ENCODE assay signal across 29 cellular contexts in the genomic region with DNA sequence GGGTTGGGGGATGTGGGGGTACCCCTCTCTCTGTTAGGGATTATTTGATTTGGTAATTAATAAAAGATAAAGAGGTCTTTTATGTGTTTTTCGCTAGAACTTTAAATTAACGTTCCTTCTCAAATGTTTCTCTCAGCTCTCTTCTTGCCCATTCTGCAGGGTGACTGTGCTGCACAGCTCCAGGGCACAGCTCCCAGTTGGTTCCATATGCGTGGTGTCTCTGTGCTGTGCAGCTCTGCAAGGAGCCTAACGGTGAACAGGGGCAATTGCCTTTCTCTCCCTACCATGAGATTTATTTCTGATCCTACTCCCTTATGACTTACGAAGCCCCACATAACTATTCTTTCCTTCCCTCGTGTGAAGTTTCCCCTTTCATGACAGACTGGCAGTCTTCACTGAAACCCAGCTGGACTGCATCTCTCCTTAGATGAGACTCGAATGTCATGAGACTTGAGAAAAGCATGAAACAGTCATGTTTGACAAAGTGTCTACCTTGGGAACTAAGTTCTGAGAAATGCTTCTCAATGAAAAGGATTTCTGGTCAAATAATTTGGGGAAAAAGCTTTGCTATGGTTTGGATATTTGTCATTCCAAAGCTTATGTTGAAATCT. TPM values are rescaled to one million over a fixed set of nuclear protein-coding genes. Genes with fewer than 3 reads are reported as not detected.
A peak's percentile ranks its signal among the peaks of the same experiment; 100 is the strongest.
DNase-seq lines count a peak whose midpoint lies in the region; ATAC-seq and TF ChIP-seq lines count a peak whose summit lies in the region.
"Had no signal": no experiment of that assay in that cellular context is flagged by ENCODE, and none has a peak within 500 bp of the region (broad histone marks: within the 10 kb centered on the region; RNA-seq: fewer than 3 reads in every experiment).

No MANE protein-coding gene starts in this region.

- no peak for ATAC-seq in GM23338
- no peak for ATAC-seq in activated CD8-positive, alpha-beta memory T cell treated with anti-CD3 and anti-CD28 coated beads, Interleukin-2, amount 10 ng/mL, durations not matched to agents 7 days and 5 days
- ATAC-seq: foreskin keratinocyte; K562; naive thymus-derived CD8-positive, alpha-beta T cell; Panc1; stimulated activated naive B cell treated with anti-CD40 and anti-IgM and Interleukin-4, amounts not matched to agents 10 μg/mL and 1 μg/mL and 100 μg/mL, for 72 hours had no signal

- intact Hi-C loops in esophagus squamous epithelium (cut with DNase I) = no loop called here

- H3K4me3 ChIP-seq in BLaER1 treated with 17β-estradiol and CSF1 and Interleukin-3, amounts not matched to agents 10 nM and 100 nM = no peak overlapping the region
- H3K4me3 ChIP-seq in GM23338 (no peak overlapping the region), Loucy (ENCODE audit: low read length, poor library complexity, severe bottlenecking) (no peak overlapping the region), neural progenitor cell (no peak overlapping the region), esophagus squamous epithelium (peak overlapping the region in 1 of 4 donors; percentile 13)
- H3K4me3 ChIP-seq: K562, lung had no signal

- DNase-seq in GM23338 (ENCODE audit: low spot score) = no peak
- DNase-seq in neural progenitor cell (ENCODE audit: low spot score) = no peak
- DNase-seq in activated CD8-positive, alpha-beta memory T cell treated with anti-CD3 and anti-CD28 coated beads, Interleukin-2, amount 10 ng/mL, durations not matched to agents 7 days and 5 days = no peak
- DNase-seq in esophagus squamous epithelium (lab: John Stamatoyannopoulos, UW) = no peak
- DNase-seq in activated T-cell treated with anti-CD3 and anti-CD28 coated beads, Interleukin-2, amount 50 U/mL, for 1 hour = no peak
- no peak for DNase-seq in stimulated activated CD4-positive, alpha-beta T cell treated with anti-CD3 and anti-CD28 coated beads, Interleukin-1b, Interleukin-23, amount 100 ng/mL, for 48 hours
- DNase-seq: activated CD4-positive, alpha-beta T cell treated with anti-CD3 and anti-CD28 coated beads, Interleukin-2, amount 50 U/mL, for 48 hours; activated CD4-positive, CD25-positive, alpha-beta regulatory T cell treated with anti-CD3 and anti-CD28 coated beads, Interleukin-2, amount 50 U/mL, for 72 hours; activated naive CD4-positive, alpha-beta T cell treated with Interleukin-2 at 50 U/mL for 16 hours; CD4-positive, alpha-beta T cell; foreskin keratinocyte; naive thymus-derived CD8-positive, alpha-beta T cell; NCI-H1436; NCI-H2081; NCI-H2227 treated with DMSO at 0.1 percent for 48 hours; NCI-H69; Right ventricle myocardium superior; stimulated activated naive B cell treated with anti-CD40 and anti-IgM and Interleukin-4, amounts not matched to agents 10 μg/mL and 1 μg/mL and 100 μg/mL, for 72 hours; substantia nigra; T-helper 2 cell had no signal

- H3K4me2 ChIP-seq in BLaER1 treated with 17β-estradiol and CSF1 and Interleukin-3, amounts not matched to agents 10 nM and 100 nM = peak overlapping the region; percentile 24 to 67 (median 45); a peak in 18 of 22 replicates
- H3K4me2 ChIP-seq in GM23338 (no peak overlapping the region), Loucy (ENCODE audit: low read depth, low read length, poor library complexity, severe bottlenecking) (no peak overlapping the region), neural progenitor cell (no peak overlapping the region)

- peaks cover 0 to 10% (median under 1%) of the 10 kb centered on the region in 11 experiments; a peak in 6 of 22 replicates for H3K9me3 ChIP-seq in BLaER1 treated with 17β-estradiol and CSF1 and Interleukin-3, amounts not matched to agents 10 nM and 100 nM (replicated peaks in 1 of 11)
- H3K9me3 ChIP-seq in Loucy (ENCODE audit: insufficient read depth, low read depth, low read length) = no peaks in the 10 kb centered on the region
- H3K9me3 ChIP-seq in neural progenitor cell (ENCODE audit: low read depth) = no peaks in the 10 kb centered on the region
- no peaks in the 10 kb centered on the region for H3K9me3 ChIP-seq in esophagus squamous epithelium

- H3K27ac Mint-ChIP-seq in GM23338 = no peak overlapping the region
- H3K27ac Mint-ChIP-seq in neural progenitor cell = peak overlapping the region; percentile 88
- no peak overlapping the region for H3K27ac Mint-ChIP-seq in activated CD8-positive, alpha-beta memory T cell treated with anti-CD3 and anti-CD28 coated beads, Interleukin-2, amount 10 ng/mL, durations not matched to agents 7 days and 5 days
- H3K27ac Mint-ChIP-seq: activated T-helper 1 cell treated with anti-CD3 and anti-CD28 coated beads, Interleukin-12 subunit alpha, Interleukin-12 subunit beta, Interleukin-2, Interleukin-4 antibody, amounts not matched to agents 30 ng/mL and 10 ng/mL and 1 ng/mL, durations not matched to agents 14 hours and 24 hours and 36 hours; CD4-positive, alpha-beta T cell; stimulated activated naive B cell treated with anti-CD40 and anti-IgM and Interleukin-4, amounts not matched to agents 10 μg/mL and 1 μg/mL and 100 μg/mL, for 72 hours; type B pancreatic cell had no signal

- H3K79me2 ChIP-seq in GM23338 (replicated peaks; ENCODE audit: insufficient read depth) (no peaks in the 10 kb centered on the region), Loucy (ENCODE audit: insufficient read depth, low read length) (no peaks in the 10 kb centered on the region), neural progenitor cell (ENCODE audit: low read depth) (no peaks in the 10 kb centered on the region)

- no peaks in the 10 kb centered on the region for H3K36me3 ChIP-seq in BLaER1 treated with 17β-estradiol and CSF1 and Interleukin-3, amounts not matched to agents 10 nM and 100 nM
- H3K36me3 ChIP-seq in GM23338 (ENCODE audit: insufficient read depth) (no peaks in the 10 kb centered on the region), Loucy (ENCODE audit: insufficient read depth, low read length) (no peaks in the 10 kb centered on the region), neural progenitor cell (no peaks in the 10 kb centered on the region), esophagus squamous epithelium (no peaks in the 10 kb centered on the region)

- 68 to 82% methylated on average over 7 of the region's 7 CpGs for WGBS in esophagus squamous epithelium, 2 donors

- H3K4me3 Mint-ChIP-seq in GM23338 (no peak overlapping the region), neural progenitor cell (no peak overlapping the region)
- no peak overlapping the region for H3K4me3 Mint-ChIP-seq in activated CD8-positive, alpha-beta memory T cell treated with anti-CD3 and anti-CD28 coated beads, Interleukin-2, amount 10 ng/mL, durations not matched to agents 7 days and 5 days
- H3K4me3 Mint-ChIP-seq: activated T-helper 1 cell treated with anti-CD3 and anti-CD28 coated beads, Interleukin-12 subunit alpha, Interleukin-12 subunit beta, Interleukin-2, Interleukin-4 antibody, amounts not matched to agents 30 ng/mL and 10 ng/mL and 1 ng/mL, durations not matched to agents 14 hours and 24 hours and 36 hours; CD4-positive, alpha-beta T cell; central memory CD8-positive, alpha-beta T cell; naive thymus-derived CD8-positive, alpha-beta T cell; stimulated activated naive B cell treated with anti-CD40 and anti-IgM and Interleukin-4, amounts not matched to agents 10 μg/mL and 1 μg/mL and 100 μg/mL, for 72 hours; type B pancreatic cell had no signal

- no peak overlapping the region for H3K9ac ChIP-seq in BLaER1 treated with 17β-estradiol and CSF1 and Interleukin-3, amounts not matched to agents 10 nM and 100 nM
- H3K9ac ChIP-seq in Loucy (ENCODE audit: low read depth, low read length, poor library complexity, severe bottlenecking) (no peak overlapping the region), neural progenitor cell (no peak overlapping the region)

- no peaks in the 10 kb centered on the region for H4K20me1 ChIP-seq in BLaER1 treated with 17β-estradiol and CSF1 and Interleukin-3, amounts not matched to agents 10 nM and 100 nM
- H4K20me1 ChIP-seq in GM23338 (replicated peaks; ENCODE audit: insufficient read depth) (no peaks in the 10 kb centered on the region), Loucy (ENCODE audit: insufficient read depth, low read length, poor library complexity, severe bottlenecking) (no peaks in the 10 kb centered on the region), neural progenitor cell (ENCODE audit: low read depth) (no peaks in the 10 kb centered on the region)

- H2AFZ ChIP-seq in GM23338 (peak overlapping the region; percentile 38; the same call in 1 of the 2 replicates), Loucy (ENCODE audit: low read length) (peak overlapping the region; percentile 35; the same call in 1 of the 2 replicates), neural progenitor cell (replicated peaks) (peak overlapping the region; percentile 81)

- H3K27me3 Mint-ChIP-seq in GM23338 (ENCODE audit: insufficient read depth, low read depth, poor library complexity) = peaks cover 10% of the 10 kb centered on the region
- peaks cover 8% of the 10 kb centered on the region for H3K27me3 Mint-ChIP-seq in neural progenitor cell (ENCODE audit: insufficient read depth, low read depth)
- peaks cover 6% of the 10 kb centered on the region for H3K27me3 Mint-ChIP-seq in activated CD8-positive, alpha-beta memory T cell treated with anti-CD3 and anti-CD28 coated beads, Interleukin-2, amount 10 ng/mL, durations not matched to agents 7 days and 5 days
- H3K27me3 Mint-ChIP-seq: CD4-positive, alpha-beta T cell; stimulated activated naive B cell treated with anti-CD40 and anti-IgM and Interleukin-4, amounts not matched to agents 10 μg/mL and 1 μg/mL and 100 μg/mL, for 72 hours; type B pancreatic cell had no signal

- H3K36me3 Mint-ChIP-seq in GM23338 (ENCODE audit: low read depth) (no peaks in the 10 kb centered on the region), neural progenitor cell (no peaks in the 10 kb centered on the region)
- H3K36me3 Mint-ChIP-seq in activated CD8-positive, alpha-beta memory T cell treated with anti-CD3 and anti-CD28 coated beads, Interleukin-2, amount 10 ng/mL, durations not matched to agents 7 days and 5 days = no peaks in the 10 kb centered on the region
- H3K36me3 Mint-ChIP-seq: naive thymus-derived CD8-positive, alpha-beta T cell; stimulated activated naive B cell treated with anti-CD40 and anti-IgM and Interleukin-4, amounts not matched to agents 10 μg/mL and 1 μg/mL and 100 μg/mL, for 72 hours; type B pancreatic cell had no signal

- no peak for TF ChIP-seq POLR2A in esophagus squamous epithelium (IDR thresholded peaks at IDR 0.05)

- TF ChIP-seq CTCF in GM23338 (conservative IDR thresholded peaks at IDR 0.05; ENCODE audit: low read depth in 2 of 2) (no peak), Loucy (conservative IDR thresholded peaks at IDR 0.05; ENCODE audit: low read length) (no peak), neural progenitor cell (IDR thresholded peaks at IDR 0.05) (no peak), esophagus squamous epithelium (IDR thresholded peaks at IDR 0.05) (no peak)

- H3F3A ChIP-seq in GM23338 (replicated peaks; ENCODE audit: low read depth) = no peaks in the 10 kb centered on the region
- peaks cover 5% of the 10 kb centered on the region; the same call in 1 of the 2 replicates for H3F3A ChIP-seq in Loucy (ENCODE audit: low read depth)
- H3F3A ChIP-seq in neural progenitor cell (ENCODE audit: low read depth) = no peaks in the 10 kb centered on the region

- CTCF ChIA-PET in activated CD8-positive, alpha-beta memory T cell treated with anti-CD3 and anti-CD28 coated beads, Interleukin-2, amount 10 ng/mL, durations not matched to agents 7 days and 5 days (lab: Charles Lee) = interaction anchor here (1.2 kb wide), 1 partner anchor 245 kb away, joined by 3 read pairs; no protein-coding TSS in a partner anchor

- H3K9me2 ChIP-seq in GM23338 (ENCODE audit: insufficient read depth) = 0 out of 2 replicates have a peak, but pooled peaks cover 2% of the 10 kb centered on the region
- no peaks in the 10 kb centered on the region for H3K9me2 ChIP-seq in Loucy (replicated peaks; ENCODE audit: low read depth, low read length)

- H3K4me1 Mint-ChIP-seq in GM23338 (peaks cover 22% of the 10 kb centered on the region), neural progenitor cell (peaks cover 44% of the 10 kb centered on the region)
- peaks cover 4% of the 10 kb centered on the region for H3K4me1 Mint-ChIP-seq in activated CD8-positive, alpha-beta memory T cell treated with anti-CD3 and anti-CD28 coated beads, Interleukin-2, amount 10 ng/mL, durations not matched to agents 7 days and 5 days
- H3K4me1 Mint-ChIP-seq: central memory CD8-positive, alpha-beta T cell; stimulated activated naive B cell treated with anti-CD40 and anti-IgM and Interleukin-4, amounts not matched to agents 10 μg/mL and 1 μg/mL and 100 μg/mL, for 72 hours had no signal

- peaks cover 5 to 30% (median 26%) of the 10 kb centered on the region in 10 experiments; a peak in 18 of 20 replicates for H3K4me1 ChIP-seq in BLaER1 treated with 17β-estradiol and CSF1 and Interleukin-3, amounts not matched to agents 10 nM and 100 nM
- H3K4me1 ChIP-seq in GM23338 (ENCODE audit: insufficient read depth) (0 out of 2 replicates have a peak, but pooled peaks cover 7% of the 10 kb centered on the region), Loucy (ENCODE audit: insufficient read depth, low read length, poor library complexity, severe bottlenecking) (peaks cover 53% of the 10 kb centered on the region), neural progenitor cell (peaks cover 45% of the 10 kb centered on the region), esophagus squamous epithelium (peaks cover 0 to 16% (median 3%) of the 10 kb centered on the region in 3 donors)
- H3K4me1 ChIP-seq: foreskin keratinocyte had no signal

- no peaks in the 10 kb centered on the region for H3K9me3 Mint-ChIP-seq in GM23338
- peaks cover 20% of the 10 kb centered on the region for H3K9me3 Mint-ChIP-seq in neural progenitor cell
- no peaks in the 10 kb centered on the region for H3K9me3 Mint-ChIP-seq in activated CD8-positive, alpha-beta memory T cell treated with anti-CD3 and anti-CD28 coated beads, Interleukin-2, amount 10 ng/mL, durations not matched to agents 7 days and 5 days (ENCODE audit: low read depth)
- H3K9me3 Mint-ChIP-seq: activated T-helper 1 cell treated with anti-CD3 and anti-CD28 coated beads, Interleukin-12 subunit alpha, Interleukin-12 subunit beta, Interleukin-2, Interleukin-4 antibody, amounts not matched to agents 30 ng/mL and 10 ng/mL and 1 ng/mL, durations not matched to agents 14 hours and 24 hours and 36 hours; CD4-positive, alpha-beta T cell; central memory CD8-positive, alpha-beta T cell; naive thymus-derived CD8-positive, alpha-beta T cell; stimulated activated naive B cell treated with anti-CD40 and anti-IgM and Interleukin-4, amounts not matched to agents 10 μg/mL and 1 μg/mL and 100 μg/mL, for 72 hours; type B pancreatic cell had no signal

- no peaks in the 10 kb centered on the region for H3K27me3 ChIP-seq in BLaER1 treated with 17β-estradiol and CSF1 and Interleukin-3, amounts not matched to agents 10 nM and 100 nM
- no peaks in the 10 kb centered on the region for H3K27me3 ChIP-seq in GM23338 (ENCODE audit: insufficient read depth)
- no peaks in the 10 kb centered on the region for H3K27me3 ChIP-seq in Loucy (ENCODE audit: insufficient read depth, low read length, poor library complexity, severe bottlenecking)
- no peaks in the 10 kb centered on the region for H3K27me3 ChIP-seq in neural progenitor cell
- H3K27me3 ChIP-seq in esophagus squamous epithelium = no peaks in the 10 kb centered on the region
- H3K27me3 ChIP-seq: foreskin keratinocyte had no signal

- no peak overlapping the region for H3K27ac ChIP-seq in BLaER1 treated with 17β-estradiol and CSF1 and Interleukin-3, amounts not matched to agents 10 nM and 100 nM
- H3K27ac ChIP-seq in GM23338 (ENCODE audit: low read depth) (no peak overlapping the region), neural progenitor cell (no peak overlapping the region), esophagus squamous epithelium (no peak overlapping the region)
- H3K27ac ChIP-seq: foreskin keratinocyte had no signal

RNA-seq across cellular contexts. Expression of a gene that starts 50.2 kb away (rescaled TPM):
- total RNA-seq in GM23338 (2014; rRNA removed; shearing (Covaris generic)) = 62.8 and 67.2 TPM in 2 replicates
- polyA plus RNA-seq in GM23338 (2016; fragmentation: Nextera tagmentation; extraction: Ambion mirVana) = 103 and 110 TPM in 2 replicates
- total RNA-seq in neural progenitor cell (ENCODE audit: low replicate concordance) (35.9 and 50.8 TPM in 2 replicates), esophagus squamous epithelium (10 to 100 TPM; 14.2 to 60.3 (median 23.2) TPM)
- 100 to 1,000 TPM in 1 of 2 experiments, 10 to 100 TPM in 1; 73.7 to 126 TPM for total RNA-seq in activated CD8-positive, alpha-beta memory T cell treated with anti-CD3 and anti-CD28 coated beads, Interleukin-2, amount 10 ng/mL, durations not matched to agents 7 days and 5 days
- total RNA-seq: A172 had no signal

Comparison
In these comparisons a context has a peak if more than half of its experiments do, and no peak if none do; other contexts are left out.
1. H3K4me2 ChIP-seq: peak in BLaER1 treated with 17β-estradiol and CSF1 and Interleukin-3, amounts not matched to agents 10 nM and 100 nM (11 of 11); none in GM23338 (single experiment), Loucy (single experiment) and neural progenitor cell (single experiment).
2. Peak in every context shown above with its lines, with median percentiles within 50 percentile points of each other: H2AFZ ChIP-seq.